In the genomic region with DNA sequence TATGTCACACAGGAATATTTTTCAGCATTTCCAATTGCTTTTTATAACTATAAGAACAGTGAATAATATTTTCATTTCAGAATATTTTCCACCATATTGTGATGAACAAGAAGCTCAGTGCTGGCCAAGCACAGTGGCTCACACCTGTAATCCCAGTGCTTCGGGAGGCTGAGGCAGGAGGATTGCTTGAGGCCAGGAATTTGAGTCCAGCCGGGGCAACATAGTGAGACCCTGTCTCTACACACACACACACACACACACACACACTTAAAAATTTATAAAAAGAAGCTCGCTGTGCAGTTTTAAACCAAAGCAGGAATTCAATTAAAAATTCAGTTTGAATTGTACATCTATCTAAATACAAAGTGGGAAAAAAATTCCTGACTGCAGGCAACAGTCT, we compare ENCODE assay signal across 19 cellular contexts. TPM values are rescaled to one million over a fixed set of nuclear protein-coding genes. Genes with fewer than 3 reads are reported as not detected.
"Had no signal": no experiment of that assay in that cellular context is flagged by ENCODE, and none has a peak within 500 bp of the region (broad histone marks: within the 10 kb centered on the region; RNA-seq: fewer than 3 reads in every experiment).

No MANE protein-coding gene starts in this region.

- H3K4me3 ChIP-seq: testis had no signal

- H3K9me3 Mint-ChIP-seq: activated CD4-positive, alpha-beta T cell treated with anti-CD3 and anti-CD28 coated beads, Interleukin-2, amount 10 ng/mL, durations not matched to agents 7 days and 5 days; activated T-cell treated with anti-CD3 and anti-CD28 coated beads, Interleukin-2, amount 50 U/mL, for 4 hours; stimulated activated naive CD8-positive, alpha-beta T cell treated with anti-CD3 and anti-CD28 coated beads, Interleukin-15, amount 100 ng/mL, for 72 hours had no signal

- H3K9me3 ChIP-seq: testis had no signal

- H3K27me3 ChIP-seq: testis had no signal

- DNase-seq: activated CD4-positive, alpha-beta T cell treated with anti-CD3 and anti-CD28 coated beads, Interleukin-2, amount 10 ng/mL, durations not matched to agents 7 days and 5 days; activated CD4-positive, CD25-positive, alpha-beta regulatory T cell; activated T-cell treated with anti-CD3 and anti-CD28 coated beads, Interleukin-2, amount 50 U/mL, for 4 hours; central memory CD4-positive, alpha-beta T cell; cortex of kidney; effector memory CD4-positive, alpha-beta T cell; erythroblast; hippocampal formation; left cardiac atrium; naive thymus-derived CD8-positive, alpha-beta T cell; stimulated activated CD4-positive, alpha-beta T cell treated with anti-CD3 and anti-CD28 coated beads, Interleukin-2, amount 100 ng/mL, for 24 hours; stimulated activated naive CD8-positive, alpha-beta T cell treated with anti-CD3 and anti-CD28 coated beads, Interleukin-15, amount 100 ng/mL, for 72 hours; testis had no signal

- H3K27ac Mint-ChIP-seq: stimulated activated naive CD8-positive, alpha-beta T cell treated with anti-CD3 and anti-CD28 coated beads, Interleukin-15, amount 100 ng/mL, for 72 hours had no signal

- ATAC-seq: activated T-cell treated with anti-CD3 and anti-CD28 coated beads, Interleukin-2, amount 50 U/mL, for 4 hours; left cardiac atrium; naive thymus-derived CD8-positive, alpha-beta T cell; sciatic nerve; stimulated activated naive CD8-positive, alpha-beta T cell treated with anti-CD3 and anti-CD28 coated beads, Interleukin-15, amount 100 ng/mL, for 72 hours had no signal

- H3K27ac ChIP-seq: testis had no signal

- H3K36me3 Mint-ChIP-seq: naive thymus-derived CD8-positive, alpha-beta T cell had no signal

RNA-seq across cellular contexts. Expression of gene CFAP99, which starts 3.5 kb away (rescaled TPM):
- total RNA-seq: activated CD4-positive, alpha-beta T cell treated with anti-CD3 and anti-CD28 coated beads, Interleukin-2, amount 10 ng/mL, durations not matched to agents 7 days and 5 days; activated T-cell treated with anti-CD3 and anti-CD28 coated beads, Interleukin-2, amount 50 U/mL, for 4 hours; left cardiac atrium; lung microvascular endothelial cell; naive thymus-derived CD8-positive, alpha-beta T cell; pulmonary artery endothelial cell; sciatic nerve; SK-MEL-5; T-helper 1 cell treated with Interleukin-12 subunit alpha and Interleukin-12 subunit beta and Interleukin-4 antibody, amounts not matched to agents 30 ng/mL and 1 ng/mL, for 36 hours; ureter had no signal
